In genomic region chr7:99260395-99260794, GRCh38 we compare ENCODE assay signal across 1 cellular context.
A peak's percentile ranks its signal among the peaks of the same experiment; 100 is the strongest.
TF ChIP-seq lines count a peak whose summit lies in the region.

No MANE protein-coding gene starts in this region.

TF ChIP-seq in K562, 482 proteins besides CTCF, POLR2A, EP300 and RAD21 (continued from another document):
- TF ChIP-seq RFX7 (CRISPR knock-in tag; IDR thresholded peaks at IDR 0.05) (no peak), ZNF12 (CRISPR knock-in tag; IDR thresholded peaks at IDR 0.05) (no peak), CXXC5 (CRISPR knock-in tag; IDR thresholded peaks at IDR 0.05) (no peak), PYGO2 (tag; IDR thresholded peaks at IDR 0.05) (no peak), KDM1A (IDR thresholded peaks at IDR 0.05) (peak; percentile 57 to 78; a peak in 3 of 4 replicates), NELFE (IDR thresholded peaks at IDR 0.05; ENCODE audit: insufficient read depth, insufficient read length) (no peak), ZKSCAN8 (CRISPR knock-in tag; IDR thresholded peaks at IDR 0.05) (no peak), ESRRA (IDR thresholded peaks at IDR 0.05; ENCODE audit: borderline replicate concordance, low read depth) (peak; percentile 23; the same call in 1 of the 2 replicates), NR0B1 (IDR thresholded peaks at IDR 0.05; ENCODE audit: partially characterized antibody) (no peak), USF1 (CRISPR knock-in tag; IDR thresholded peaks at IDR 0.05) (no peak), SNIP1 (IDR thresholded peaks at IDR 0.05; ENCODE audit: low read depth) (no peak), SAFB2 (IDR thresholded peaks at IDR 0.05; ENCODE audit: borderline replicate concordance, low read depth, low read length, severe bottlenecking) (no peak), SPI1 (IDR thresholded peaks at IDR 0.05; ENCODE audit: borderline replicate concordance, low read depth, low read length) (no peak), FOXK1 (CRISPR knock-in tag; IDR thresholded peaks at IDR 0.05; ENCODE audit: borderline replicate concordance) (no peak), ADNP (tag; IDR thresholded peaks at IDR 0.05) (peak; percentile 77; the same call in 1 of the 2 replicates), RCOR1 (IDR thresholded peaks at IDR 0.05; ENCODE audit: borderline replicate concordance in 1 of 2, low read depth in 2 of 2, low read length in 2 of 2) (peak; percentile 13 to 67; a peak in 1 of 4 replicates), ZNF239 (CRISPR knock-in tag; IDR thresholded peaks at IDR 0.05) (no peak), EWSR1 (IDR thresholded peaks at IDR 0.05; ENCODE audit: borderline replicate concordance, low read depth, partially characterized antibody) (no peak), FIP1L1 (IDR thresholded peaks at IDR 0.05; ENCODE audit: low read depth, low read length, poor library complexity, severe bottlenecking) (no peak), TFAP4 (CRISPR knock-in tag; IDR thresholded peaks at IDR 0.05; ENCODE audit: borderline replicate concordance) (no peak), MXI1 (IDR thresholded peaks at IDR 0.05; ENCODE audit: low read depth, low read length) (no peak), NR2C1 (IDR thresholded peaks at IDR 0.05) (no peak), NR2C1 (tag; IDR thresholded peaks at IDR 0.05) (no peak), HOXB6 (CRISPR knock-in tag; IDR thresholded peaks at IDR 0.05; ENCODE audit: borderline replicate concordance) (no peak), RBM25 (IDR thresholded peaks at IDR 0.05; ENCODE audit: low read depth, low read length, severe bottlenecking) (peak; percentile 97), SMARCA5 (IDR thresholded peaks at IDR 0.05) (peak; percentile 67; the same call in 1 of the 2 replicates), SRSF1 (IDR thresholded peaks at IDR 0.05; ENCODE audit: low read depth, low read length) (no peak), ETV6 (IDR thresholded peaks at IDR 0.05; ENCODE audit: borderline replicate concordance in 1 of 2, low read depth in 2 of 2, low read length in 1 of 2) (no peak), ETV6 (CRISPR knock-in tag; IDR thresholded peaks at IDR 0.05; ENCODE audit: borderline replicate concordance) (no peak), XRCC4 (IDR thresholded peaks at IDR 0.05; ENCODE audit: extremely low read depth, insufficient read depth, insufficient read length) (no peak), ZNF24 (IDR thresholded peaks at IDR 0.05) (no peak), ZNF518B (CRISPR knock-in tag; IDR thresholded peaks at IDR 0.05) (no peak), NFIX (CRISPR knock-in tag; IDR thresholded peaks at IDR 0.05; ENCODE audit: low read depth) (no peak), ZNF316 (IDR thresholded peaks at IDR 0.05) (no peak), ZC3H11A (IDR thresholded peaks at IDR 0.05; ENCODE audit: low read depth, low read length) (no peak), ZNF41 (CRISPR knock-in tag; conservative IDR thresholded peaks at IDR 0.05) (no peak), CBX1 (IDR thresholded peaks at IDR 0.05; ENCODE audit: low read depth) (peak; percentile 51; the same call in 1 of the 2 replicates), FOXA3 (CRISPR knock-in tag; conservative IDR thresholded peaks at IDR 0.05 in 1 of 2, IDR thresholded peaks at IDR 0.05 in 1 of 2) (no peak)
